Comparison of ENCODE assay signal across 13 cellular contexts in the genomic region with DNA sequence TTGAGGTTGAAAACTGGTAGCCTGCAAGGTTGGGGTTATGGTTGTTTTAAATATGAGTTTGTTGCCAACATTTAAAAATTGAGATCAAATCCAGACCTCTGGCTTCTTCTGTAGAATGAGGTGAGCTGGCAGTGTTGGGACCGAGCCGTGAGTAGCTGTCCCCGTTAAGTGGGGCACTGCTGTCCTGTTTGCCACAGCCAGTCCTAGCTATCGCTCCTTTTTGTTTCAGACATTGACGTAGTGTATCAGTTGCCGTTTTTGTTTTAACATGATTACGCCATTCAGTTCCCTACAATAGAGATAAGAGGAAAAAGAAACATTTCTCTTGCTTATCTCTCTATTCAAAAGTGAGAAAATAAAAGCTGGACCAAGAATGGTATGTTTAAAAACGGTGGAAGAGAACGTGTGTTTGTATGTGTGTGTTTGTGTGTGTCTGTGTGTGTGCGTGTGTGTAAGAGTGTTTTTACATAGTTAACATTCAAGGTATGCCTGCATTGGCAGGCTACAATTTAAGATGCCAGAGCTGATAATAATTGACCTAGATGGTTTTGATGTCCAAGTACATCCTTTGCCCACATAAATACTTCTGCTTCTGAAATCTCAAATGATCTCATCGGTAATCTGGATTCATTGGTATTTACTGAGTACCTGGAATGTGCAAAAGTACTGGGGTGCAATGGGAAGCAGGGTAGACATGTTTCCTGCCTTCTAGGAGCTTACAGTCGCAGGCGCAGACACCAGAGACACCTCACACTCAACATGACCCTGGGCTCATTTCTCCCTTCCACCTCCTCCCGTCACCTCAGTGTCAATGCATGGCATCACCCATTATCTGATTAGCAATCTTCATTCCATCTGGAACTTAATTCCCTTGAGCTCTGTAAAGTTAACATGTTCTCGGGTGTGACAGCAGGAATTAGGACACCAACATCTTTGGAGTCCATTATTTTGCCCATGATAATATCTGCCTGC.
"Had no signal": no experiment of that assay in that cellular context is flagged by ENCODE, and none has a peak within 500 bp of the region (broad histone marks: within the 10 kb centered on the region; RNA-seq: fewer than 3 reads in every experiment).

No MANE protein-coding gene starts in this region.

- H3K36me3 ChIP-seq: gastrocnemius medialis, heart right ventricle, prostate gland, right lobe of liver, stomach, thoracic aorta had no signal

- ATAC-seq: activated T-helper 17 cell treated with anti-CD3 and anti-CD28 coated beads, Interleukin-2, amount 50 U/mL, for 72 hours; gastrocnemius medialis; naive thymus-derived CD8-positive, alpha-beta T cell; right lobe of liver had no signal

- H3K27ac Mint-ChIP-seq: activated naive CD4-positive, alpha-beta T cell treated with anti-CD3 and anti-CD28 coated beads for 36 hours; activated T-helper 17 cell treated with anti-CD3 and anti-CD28 coated beads, Interleukin-2, amount 50 U/mL, for 72 hours had no signal

- H3K36me3 Mint-ChIP-seq: naive thymus-derived CD8-positive, alpha-beta T cell had no signal

- DNase-seq: activated CD4-positive, CD25-positive, alpha-beta regulatory T cell treated with anti-CD3 and anti-CD28 coated beads, Interleukin-2, amount 50 U/mL, for 72 hours; activated naive CD4-positive, alpha-beta T cell treated with anti-CD3 and anti-CD28 coated beads for 36 hours; caudate nucleus; erythroblast; gastrocnemius medialis; heart right ventricle; mammary epithelial cell; naive thymus-derived CD8-positive, alpha-beta T cell; right lobe of liver; stomach had no signal

- H3K27me3 ChIP-seq: gastrocnemius medialis, heart right ventricle, right lobe of liver, stomach had no signal

- H3K4me1 Mint-ChIP-seq: activated T-helper 17 cell treated with anti-CD3 and anti-CD28 coated beads, Interleukin-2, amount 50 U/mL, for 72 hours had no signal

- H3K9me3 Mint-ChIP-seq: activated naive CD4-positive, alpha-beta T cell treated with anti-CD3 and anti-CD28 coated beads for 36 hours; activated T-helper 17 cell treated with anti-CD3 and anti-CD28 coated beads, Interleukin-2, amount 50 U/mL, for 72 hours had no signal

- H3K9me3 ChIP-seq: gastrocnemius medialis, heart right ventricle, prostate gland, right lobe of liver, stomach, thoracic aorta had no signal

- H3K4me1 ChIP-seq: gastrocnemius medialis, heart right ventricle, prostate gland, right lobe of liver had no signal

- H3K27me3 Mint-ChIP-seq: activated T-helper 17 cell treated with anti-CD3 and anti-CD28 coated beads, Interleukin-2, amount 50 U/mL, for 72 hours had no signal

- H3K4me3 ChIP-seq: gastrocnemius medialis, heart right ventricle, prostate gland, right lobe of liver, stomach, thoracic aorta had no signal

- H3K4me3 Mint-ChIP-seq: activated naive CD4-positive, alpha-beta T cell treated with anti-CD3 and anti-CD28 coated beads for 36 hours; activated T-helper 17 cell treated with anti-CD3 and anti-CD28 coated beads, Interleukin-2, amount 50 U/mL, for 72 hours; naive thymus-derived CD8-positive, alpha-beta T cell had no signal

- H3K27ac ChIP-seq: gastrocnemius medialis, heart right ventricle, prostate gland, right lobe of liver, stomach, thoracic aorta had no signal
